Comparison of ENCODE assay signal across 11 cellular contexts in the genomic region with DNA sequence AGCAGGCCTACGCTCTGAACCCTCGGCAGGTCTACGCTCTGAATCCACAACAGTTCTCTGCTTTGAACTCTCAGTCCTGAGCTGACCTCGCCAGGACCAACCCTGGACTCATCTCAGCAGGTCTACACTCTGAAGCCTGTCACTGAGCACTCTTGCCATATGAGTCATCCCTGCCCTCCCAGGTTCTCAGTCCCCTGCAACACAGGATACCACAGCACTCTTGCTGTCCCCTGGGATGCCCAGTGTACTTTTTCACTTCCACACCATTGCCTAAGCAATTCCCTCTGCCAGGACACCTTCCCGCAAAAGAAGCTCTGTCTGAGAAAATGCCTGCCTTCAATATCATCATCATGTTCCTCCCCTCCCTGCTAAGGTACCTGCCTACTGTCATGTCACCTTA. TPM values are rescaled to one million over a fixed set of nuclear protein-coding genes. Genes with fewer than 3 reads are reported as not detected.
DNase-seq lines count a peak whose midpoint lies in the region; ATAC-seq lines count a peak whose summit lies in the region.
"Had no signal": no experiment of that assay in that cellular context is flagged by ENCODE, and none has a peak within 500 bp of the region (broad histone marks: within the 10 kb centered on the region; RNA-seq: fewer than 3 reads in every experiment).

No MANE protein-coding gene starts in this region.

- H3K27ac Mint-ChIP-seq in activated naive CD4-positive, alpha-beta T cell treated with anti-CD3 and anti-CD28 coated beads, Interleukin-2, amount 10 ng/mL, durations not matched to agents 7 days and 5 days = peak overlapping the region; percentile 72
- H3K27ac Mint-ChIP-seq in activated naive CD4-positive, alpha-beta T cell treated with anti-CD3 and anti-CD28 coated beads for 36 hours = no peak overlapping the region
- H3K27ac Mint-ChIP-seq in activated CD8-positive, alpha-beta T cell treated with anti-CD3 and anti-CD28 coated beads, Interleukin-2, amount 10 ng/mL, durations not matched to agents 7 days and 5 days = peak overlapping the region; percentile 43

- ATAC-seq in HG02870 (IDR thresholded peaks at IDR 0.05; ENCODE audit: unreplicated experiment) = peak; percentile 63
- no peak for ATAC-seq in activated CD8-positive, alpha-beta T cell treated with anti-CD3 and anti-CD28 coated beads, Interleukin-2, amount 10 ng/mL, durations not matched to agents 7 days and 5 days
- ATAC-seq: K562 had no signal

- no peaks in the 10 kb centered on the region for H3K27me3 Mint-ChIP-seq in activated naive CD4-positive, alpha-beta T cell treated with anti-CD3 and anti-CD28 coated beads, Interleukin-2, amount 10 ng/mL, durations not matched to agents 7 days and 5 days
- no peaks in the 10 kb centered on the region for H3K27me3 Mint-ChIP-seq in activated naive CD4-positive, alpha-beta T cell treated with anti-CD3 and anti-CD28 coated beads for 36 hours (ENCODE audit: low read depth)
- no peaks in the 10 kb centered on the region for H3K27me3 Mint-ChIP-seq in activated CD8-positive, alpha-beta T cell treated with anti-CD3 and anti-CD28 coated beads, Interleukin-2, amount 10 ng/mL, durations not matched to agents 7 days and 5 days (ENCODE audit: low read depth)
- H3K27me3 Mint-ChIP-seq: natural killer cell treated with Interleukin-12 subunit alpha and Interleukin-12 subunit beta and Interleukin-15 and Interleukin-18, amount 100 ng/mL, for 72 hours had no signal

- H3K9me3 Mint-ChIP-seq in activated naive CD4-positive, alpha-beta T cell treated with anti-CD3 and anti-CD28 coated beads, Interleukin-2, amount 10 ng/mL, durations not matched to agents 7 days and 5 days = no peaks in the 10 kb centered on the region
- H3K9me3 Mint-ChIP-seq in activated naive CD4-positive, alpha-beta T cell treated with anti-CD3 and anti-CD28 coated beads for 36 hours = no peaks in the 10 kb centered on the region
- no peaks in the 10 kb centered on the region for H3K9me3 Mint-ChIP-seq in activated CD8-positive, alpha-beta T cell treated with anti-CD3 and anti-CD28 coated beads, Interleukin-2, amount 10 ng/mL, durations not matched to agents 7 days and 5 days (ENCODE audit: insufficient read depth)
- H3K9me3 Mint-ChIP-seq: natural killer cell treated with Interleukin-12 subunit alpha and Interleukin-12 subunit beta and Interleukin-15 and Interleukin-18, amount 100 ng/mL, for 72 hours had no signal

- intact Hi-C loops in activated naive CD4-positive, alpha-beta T cell treated with anti-CD3 and anti-CD28 coated beads for 36 hours (cut with micrococcal nuclease) = no loop called here

- no peak overlapping the region for H3K4me3 Mint-ChIP-seq in activated naive CD4-positive, alpha-beta T cell treated with anti-CD3 and anti-CD28 coated beads, Interleukin-2, amount 10 ng/mL, durations not matched to agents 7 days and 5 days
- no peak overlapping the region for H3K4me3 Mint-ChIP-seq in activated naive CD4-positive, alpha-beta T cell treated with anti-CD3 and anti-CD28 coated beads for 36 hours
- no peak overlapping the region for H3K4me3 Mint-ChIP-seq in activated CD8-positive, alpha-beta T cell treated with anti-CD3 and anti-CD28 coated beads, Interleukin-2, amount 10 ng/mL, durations not matched to agents 7 days and 5 days
- H3K4me3 Mint-ChIP-seq: natural killer cell treated with Interleukin-12 subunit alpha and Interleukin-12 subunit beta and Interleukin-15 and Interleukin-18, amount 100 ng/mL, for 72 hours had no signal

- peaks cover 3% of the 10 kb centered on the region for H3K4me1 Mint-ChIP-seq in activated naive CD4-positive, alpha-beta T cell treated with anti-CD3 and anti-CD28 coated beads, Interleukin-2, amount 10 ng/mL, durations not matched to agents 7 days and 5 days
- peaks cover 5% of the 10 kb centered on the region for H3K4me1 Mint-ChIP-seq in activated naive CD4-positive, alpha-beta T cell treated with anti-CD3 and anti-CD28 coated beads for 36 hours (ENCODE audit: low read depth)
- no peaks in the 10 kb centered on the region for H3K4me1 Mint-ChIP-seq in activated CD8-positive, alpha-beta T cell treated with anti-CD3 and anti-CD28 coated beads, Interleukin-2, amount 10 ng/mL, durations not matched to agents 7 days and 5 days (ENCODE audit: low read depth)

- POLR2A ChIA-PET in activated CD8-positive, alpha-beta T cell treated with anti-CD3 and anti-CD28 coated beads, Interleukin-2, amount 10 ng/mL, durations not matched to agents 7 days and 5 days (lab: Charles Lee) = interaction anchor here (0.6 kb wide), 1 partner anchor 40 kb away, joined by 3 read pairs; no protein-coding TSS in a partner anchor

- peaks cover 51% of the 10 kb centered on the region for H3K36me3 Mint-ChIP-seq in activated naive CD4-positive, alpha-beta T cell treated with anti-CD3 and anti-CD28 coated beads, Interleukin-2, amount 10 ng/mL, durations not matched to agents 7 days and 5 days
- peaks cover 29% of the 10 kb centered on the region for H3K36me3 Mint-ChIP-seq in activated naive CD4-positive, alpha-beta T cell treated with anti-CD3 and anti-CD28 coated beads for 36 hours (ENCODE audit: low read depth)
- peaks cover 62% of the 10 kb centered on the region for H3K36me3 Mint-ChIP-seq in activated CD8-positive, alpha-beta T cell treated with anti-CD3 and anti-CD28 coated beads, Interleukin-2, amount 10 ng/mL, durations not matched to agents 7 days and 5 days (ENCODE audit: low read depth)

- no peak for DNase-seq in activated naive CD4-positive, alpha-beta T cell treated with anti-CD3 and anti-CD28 coated beads, Interleukin-2, amount 10 ng/mL, durations not matched to agents 7 days and 5 days
- DNase-seq in activated naive CD4-positive, alpha-beta T cell treated with anti-CD3 and anti-CD28 coated beads for 36 hours = no peak
- DNase-seq in activated CD8-positive, alpha-beta T cell treated with anti-CD3 and anti-CD28 coated beads, Interleukin-2, amount 10 ng/mL, durations not matched to agents 7 days and 5 days = no peak
- DNase-seq in retina (peak; percentile 16), occipital lobe (lab: John Stamatoyannopoulos, UW) (no peak), NCI-H748 treated with DMSO at 0.1 percent for 48 hours (lab: John Stamatoyannopoulos, UW) (no peak), substantia nigra (lab: John Stamatoyannopoulos, UW) (no peak)

- no peak overlapping the region for H3K27ac ChIP-seq in substantia nigra (ENCODE audit: low read depth, low read length, poor library complexity, severe bottlenecking)

- CTCF ChIA-PET in activated naive CD4-positive, alpha-beta T cell treated with anti-CD3 and anti-CD28 coated beads, Interleukin-2, amount 10 ng/mL, durations not matched to agents 7 days and 5 days (lab: Charles Lee) = no interaction called here
- CTCF ChIA-PET in activated naive CD4-positive, alpha-beta T cell treated with anti-CD3 and anti-CD28 coated beads for 36 hours (lab: Charles Lee) = interaction anchor here (2.1 kb wide), 1 partner anchor 75 kb away, joined by 8 read pairs; no protein-coding TSS in a partner anchor
- CTCF ChIA-PET in activated CD8-positive, alpha-beta T cell treated with anti-CD3 and anti-CD28 coated beads, Interleukin-2, amount 10 ng/mL, durations not matched to agents 7 days and 5 days (lab: Charles Lee) = interaction anchor here (1.7 kb wide), 1 partner anchor 74 kb away, joined by 5 read pairs; no protein-coding TSS in a partner anchor

RNA-seq across cellular contexts. Expression of a gene that starts 42.0 kb away (rescaled TPM):
- total RNA-seq in activated naive CD4-positive, alpha-beta T cell treated with anti-CD3 and anti-CD28 coated beads for 36 hours = 100 to 1,000 TPM; 148 TPM
- total RNA-seq in activated CD8-positive, alpha-beta T cell treated with anti-CD3 and anti-CD28 coated beads, Interleukin-2, amount 10 ng/mL, durations not matched to agents 7 days and 5 days = 100 to 1,000 TPM; 202 to 206 TPM
- 7.5 TPM for total RNA-seq in occipital lobe
- total RNA-seq: fibroblast of villous mesenchyme had no signal

Comparison
In these comparisons a context has a peak if more than half of its experiments do, and no peak if none do; other contexts are left out.
1. RNA of a gene that starts 42.0 kb away (total RNA-seq): 202 to 206 TPM in activated CD8-positive, alpha-beta T cell treated with anti-CD3 and anti-CD28 coated beads, Interleukin-2, amount 10 ng/mL, durations not matched to agents 7 days and 5 days and 148 TPM in activated naive CD4-positive, alpha-beta T cell treated with anti-CD3 and anti-CD28 coated beads for 36 hours; 7.5 TPM in occipital lobe (single experiment); every median in the first group is over 10 times any median in the second.